In genomic region chr16:67247698-67248400, GRCh38 we compare ENCODE assay signal across 8 cellular contexts. TPM values are rescaled to one million over a fixed set of nuclear protein-coding genes. Genes with fewer than 3 reads are reported as not detected.
DNase-seq lines count a peak whose midpoint lies in the region; ATAC-seq, FAIRE-seq and TF ChIP-seq lines count a peak whose summit lies in the region.

No MANE protein-coding gene starts in this region.

- H3K4me1 ChIP-seq in OCI-LY7 (ENCODE audit: insufficient read depth, low read length, poor library complexity, severe bottlenecking) = peaks cover 46% of the 10 kb centered on the region
- peaks cover 44% of the 10 kb centered on the region for H3K4me1 ChIP-seq in endothelial cell of umbilical vein (ENCODE audit: control insufficient read depth, extremely low read depth, insufficient read depth, low read length)
- peaks cover 8% of the 10 kb centered on the region for H3K4me1 ChIP-seq in parathyroid adenoma

- no peaks in the 10 kb centered on the region; the same call in 1 of the 2 replicates for H3K79me2 ChIP-seq in OCI-LY7 (ENCODE audit: insufficient read depth, low read depth, low read length)
- H3K79me2 ChIP-seq in endothelial cell of umbilical vein (ENCODE audit: control insufficient read depth, insufficient read depth, low read length) = peaks cover 25% of the 10 kb centered on the region
- no peaks in the 10 kb centered on the region for H3K79me2 ChIP-seq in parathyroid adenoma

- H3K9ac ChIP-seq in endothelial cell of umbilical vein (replicated peaks; ENCODE audit: extremely low read depth, insufficient read depth, low read length) (peak overlapping the region; percentile 58), parathyroid adenoma (no peak overlapping the region)

- H3K4me2 ChIP-seq in OCI-LY7 (ENCODE audit: low read length) = peak overlapping the region; percentile 94
- H3K4me2 ChIP-seq in endothelial cell of umbilical vein (ENCODE audit: insufficient read depth, low read length) = peak overlapping the region; percentile 73
- H3K4me2 ChIP-seq in parathyroid adenoma (ENCODE audit: low read length) = peak overlapping the region; percentile 89

- intact Hi-C loops in OCI-LY7 (cut with micrococcal nuclease; ENCODE audit: unreplicated experiment) = loop anchor here (1.0 to 2.0 kb wide), 2 partner anchors 21 to 55 kb away; partner anchors contain the start of genes E2F4 and TMEM208
- intact Hi-C loops in endothelial cell of umbilical vein (cut with micrococcal nuclease) = loop anchor here (1.0 kb wide), 2 partner anchors 20 to 50 kb away; no protein-coding TSS in a partner anchor

- CTCF ChIA-PET in OCI-LY7 (lab: Charles Lee; ENCODE audit: unreplicated experiment) (interaction anchor here (0.5 to 1.0 kb wide), 3 partner anchors 10 to 50 kb away, joined by 3 to 5 read pairs (median 3); partner anchors contain the start of gene TMEM208), endothelial cell of umbilical vein (lab: Charles Lee) (interaction anchor here (0.6 to 3.2 kb wide), 15 partner anchors 9 to 273 kb away, joined by 3 to 18 read pairs (median 5); partner anchors contain the start of genes TMEM208 and TPPP3)

- ATAC-seq in HG03025 (IDR thresholded peaks at IDR 0.05; ENCODE audit: low FRiP score, unreplicated experiment) = no peak
- no peak for ATAC-seq in GM19467 (IDR thresholded peaks at IDR 0.05; ENCODE audit: unreplicated experiment)

- H3K27me3 ChIP-seq in endothelial cell of umbilical vein (ENCODE audit: control insufficient read depth in 2 of 2, insufficient read depth in 2 of 2, low read length in 2 of 2) (peaks cover 0 to 3% of the 10 kb centered on the region in 2 experiments), parathyroid adenoma (ENCODE audit: control insufficient read depth, insufficient read depth, low read length) (no peaks in the 10 kb centered on the region)

- POLR2A ChIA-PET in OCI-LY7 (lab: Charles Lee) = interaction anchor here (0.6 to 1.0 kb wide), 4 partner anchors 20 to 273 kb away, joined by 3 to 5 read pairs (median 4); partner anchors contain the start of genes ATP6V0D1 and TMEM208
- POLR2A ChIA-PET in endothelial cell of umbilical vein (lab: Charles Lee) = interaction anchor here (0.7 to 2.7 kb wide), 7 partner anchors 10 to 166 kb away, joined by 3 to 10 read pairs (median 6); partner anchors contain the start of gene TMEM208

- no peaks in the 10 kb centered on the region for H3K36me3 ChIP-seq in OCI-LY7 (ENCODE audit: insufficient read depth, low read length)
- H3K36me3 ChIP-seq in endothelial cell of umbilical vein (ENCODE audit: control insufficient read depth in 2 of 2, extremely low read depth in 1 of 2, insufficient read depth in 2 of 2, low read length in 2 of 2) = no peaks in the 10 kb centered on the region
- no peaks in the 10 kb centered on the region for H3K36me3 ChIP-seq in parathyroid adenoma (ENCODE audit: control insufficient read depth, insufficient read depth, low read length)

- BruUV-seq in OCI-LY7 (replicated peaks; lab: Mats Ljungman, UMichigan) (no TSS peak), endothelial cell of umbilical vein (replicated peaks; lab: Mats Ljungman, UMichigan) (no TSS peak)

- dilution Hi-C loops in endothelial cell of umbilical vein (cut with MboI; ENCODE audit: extremely low pct_ligation_motif_present, low sequenced_read_pairs) = no loop called here

- peak; percentile 36 for TF ChIP-seq POLR2A in endothelial cell of umbilical vein (IDR thresholded peaks at IDR 0.05; ENCODE audit: low read depth, low read length)

- no peak for FAIRE-seq in endothelial cell of umbilical vein (lab: Jason Lieb, UNC)

- peak; percentile 49 for DNase-seq in ELR (ENCODE audit: low read depth)
- DNase-seq in OCI-LY7 (ENCODE audit: low spot score) = no peak
- DNase-seq in endothelial cell of umbilical vein (ENCODE audit: low read depth, low spot score) = no peak
- DNase-seq in mesenteric fat pad (ENCODE audit: low spot score) = no peak
- DNase-seq in HuH-7 (ENCODE audit: low spot score) = no peak

- H3K27ac ChIP-seq in OCI-LY7 (ENCODE audit: low read depth, low read length, poor library complexity, severe bottlenecking) = peak overlapping the region; percentile 6
- no peak overlapping the region for H3K27ac ChIP-seq in endothelial cell of umbilical vein (ENCODE audit: insufficient read depth, low read depth, low read length)
- H3K27ac ChIP-seq in parathyroid adenoma = peak overlapping the region; percentile 79

- no peaks in the 10 kb centered on the region for H3K9me1 ChIP-seq in endothelial cell of umbilical vein (replicated peaks; ENCODE audit: control insufficient read depth, extremely low read depth, insufficient read depth, low read length)

- H3K9me3 ChIP-seq in OCI-LY7 (ENCODE audit: low read length) (no peaks in the 10 kb centered on the region), endothelial cell of umbilical vein (replicated peaks; ENCODE audit: control insufficient read depth, insufficient read depth, low read length) (no peaks in the 10 kb centered on the region), parathyroid adenoma (ENCODE audit: control insufficient read depth, low read length) (no peaks in the 10 kb centered on the region)

- H2AFZ ChIP-seq in OCI-LY7 (ENCODE audit: low read length) (peak overlapping the region; percentile 53; the same call in 1 of the 2 replicates), endothelial cell of umbilical vein (ENCODE audit: low read depth, low read length) (peak overlapping the region; percentile 84), parathyroid adenoma (peak overlapping the region; percentile 77)

- no peaks in the 10 kb centered on the region for H3K9me2 ChIP-seq in OCI-LY7 (ENCODE audit: insufficient read depth, low read length)

- TF ChIP-seq CTCF in OCI-LY7 (conservative IDR thresholded peaks at IDR 0.05; ENCODE audit: low read length) (no peak), endothelial cell of umbilical vein (IDR thresholded peaks at IDR 0.05; ENCODE audit: extremely low read depth in 1 of 2, insufficient read depth in 1 of 2, low read depth in 1 of 2, low read length in 2 of 2) (no peak), parathyroid adenoma (IDR thresholded peaks at IDR 0.05) (no peak)

- H4K20me1 ChIP-seq in OCI-LY7 (ENCODE audit: insufficient read depth, low read length) = no peaks in the 10 kb centered on the region
- H4K20me1 ChIP-seq in endothelial cell of umbilical vein (replicated peaks; ENCODE audit: control insufficient read depth, extremely low read depth, insufficient read depth, low read length) = no peaks in the 10 kb centered on the region

- H3K4me3 ChIP-seq in OCI-LY7 (ENCODE audit: low read depth, low read length, poor library complexity, severe bottlenecking) = peak overlapping the region; percentile 86
- H3K4me3 ChIP-seq in endothelial cell of umbilical vein (replicated peaks in 1 of 3; ENCODE audit: insufficient read depth in 1 of 3, low read depth in 1 of 3, low read length in 3 of 3) = peak overlapping the region; percentile 46 to 60 (median 55)
- peak overlapping the region; percentile 67 for H3K4me3 ChIP-seq in parathyroid adenoma (ENCODE audit: low read depth, low read length)

RNA-seq across cellular contexts. Expression of gene FHOD1, which starts 0.6 kb away (rescaled TPM):
- total RNA-seq in OCI-LY7 (2014; rRNA removed; shearing (Covaris generic)) = 16.0 and 16.5 TPM in 2 replicates
- total RNA-seq in OCI-LY7 (2022) = 44.1 and 55.0 TPM in 2 replicates
- total RNA-seq in endothelial cell of umbilical vein = 104 and 124 TPM in 2 replicates
- 63.6 and 78.6 TPM in 2 replicates for polyA plus RNA-seq in endothelial cell of umbilical vein
- 43.3 and 49.4 TPM in 2 replicates for polyA plus RNA-seq in endothelial cell of umbilical vein (2011; cell fraction: cytosol; rRNA removed)
- 289 and 335 TPM in 2 replicates for polyA plus RNA-seq in endothelial cell of umbilical vein (2011; cell fraction: nucleus; rRNA removed)
- polyA plus RNA-seq in endothelial cell of umbilical vein (2012) = 84.9 and 85.3 TPM in 2 replicates
- polyA minus RNA-seq in endothelial cell of umbilical vein = 44.3 and 55.7 TPM in 2 replicates
- polyA minus RNA-seq in endothelial cell of umbilical vein (2011; cell fraction: cytosol; rRNA and poly(A)+ RNA removed) = 17.6 TPM
- 42.3 and 55.3 TPM in 2 replicates for polyA minus RNA-seq in endothelial cell of umbilical vein (2011; cell fraction: nucleus; rRNA and poly(A)+ RNA removed)
- 36.6 TPM for total RNA-seq in mesenteric fat pad

RNA-seq across cellular contexts. Expression of gene SLC9A5, which starts 0.9 kb away (rescaled TPM):
- 0.36 and 2.7 TPM in 2 replicates for total RNA-seq in OCI-LY7 (2014; rRNA removed; shearing (Covaris generic))
- total RNA-seq in OCI-LY7 (2022) (3.6 and 4.2 TPM in 2 replicates), endothelial cell of umbilical vein (2.8 and 4.2 TPM in 2 replicates), mesenteric fat pad (0.55 TPM)
- polyA plus RNA-seq in endothelial cell of umbilical vein = 2.7 and 3.2 TPM in 2 replicates
- polyA plus RNA-seq in endothelial cell of umbilical vein (2011; cell fraction: cytosol; rRNA removed) = 1.4 and 1.5 TPM in 2 replicates
- polyA plus RNA-seq in endothelial cell of umbilical vein (2011; cell fraction: nucleus; rRNA removed) = 17.7 and 19.4 TPM in 2 replicates
- 3.0 and 3.9 TPM in 2 replicates for polyA plus RNA-seq in endothelial cell of umbilical vein (2012)
- 2.2 and 2.7 TPM in 2 replicates for polyA minus RNA-seq in endothelial cell of umbilical vein
- polyA minus RNA-seq in endothelial cell of umbilical vein (2011; cell fraction: cytosol; rRNA and poly(A)+ RNA removed) = 0.51 TPM
- polyA minus RNA-seq in endothelial cell of umbilical vein (2011; cell fraction: nucleus; rRNA and poly(A)+ RNA removed) = 2.5 and 3.0 TPM in 2 replicates

RNA-seq across cellular contexts. Expression of gene TMEM208, which starts 20.9 kb away (rescaled TPM):
- 19.9 and 36.7 TPM in 2 replicates for total RNA-seq in OCI-LY7 (2014; rRNA removed; shearing (Covaris generic))
- 22.5 and 26.4 TPM in 2 replicates for total RNA-seq in OCI-LY7 (2022)
- 35.3 and 36.3 TPM in 2 replicates for total RNA-seq in endothelial cell of umbilical vein
- polyA plus RNA-seq in endothelial cell of umbilical vein = 94.0 and 98.4 TPM in 2 replicates
- polyA plus RNA-seq in endothelial cell of umbilical vein (2011; cell fraction: cytosol; rRNA removed) = 53.5 and 55.9 TPM in 2 replicates
- 44.4 and 48.8 TPM in 2 replicates for polyA plus RNA-seq in endothelial cell of umbilical vein (2011; cell fraction: nucleus; rRNA removed)
- polyA plus RNA-seq in endothelial cell of umbilical vein (2012) = 34.1 and 34.9 TPM in 2 replicates
- 57.2 and 62.0 TPM in 2 replicates for polyA minus RNA-seq in endothelial cell of umbilical vein
- polyA minus RNA-seq in endothelial cell of umbilical vein (2011; cell fraction: cytosol; rRNA and poly(A)+ RNA removed) = 29.2 TPM
- polyA minus RNA-seq in endothelial cell of umbilical vein (2011; cell fraction: nucleus; rRNA and poly(A)+ RNA removed) = 24.9 and 27.2 TPM in 2 replicates
- 36.5 TPM for total RNA-seq in mesenteric fat pad

RNA-seq across cellular contexts. Expression of gene PLEKHG4, which starts 31.5 kb away (rescaled TPM):
- total RNA-seq in OCI-LY7 (2014; rRNA removed; shearing (Covaris generic)) = not detected in 2 replicates
- total RNA-seq in OCI-LY7 (2022) = 0.51 and 1.3 TPM in 2 replicates
- total RNA-seq in endothelial cell of umbilical vein = 23.9 and 26.6 TPM in 2 replicates
- 34.8 and 35.6 TPM in 2 replicates for polyA plus RNA-seq in endothelial cell of umbilical vein
- polyA plus RNA-seq in endothelial cell of umbilical vein (2011; cell fraction: cytosol; rRNA removed) = 16.0 and 25.5 TPM in 2 replicates
- 203 and 244 TPM in 2 replicates for polyA plus RNA-seq in endothelial cell of umbilical vein (2011; cell fraction: nucleus; rRNA removed)
- polyA plus RNA-seq in endothelial cell of umbilical vein (2012) = 51.6 and 59.7 TPM in 2 replicates
- polyA minus RNA-seq in endothelial cell of umbilical vein = 24.7 and 29.8 TPM in 2 replicates
- polyA minus RNA-seq in endothelial cell of umbilical vein (2011; cell fraction: cytosol; rRNA and poly(A)+ RNA removed) = 16.2 TPM
- polyA minus RNA-seq in endothelial cell of umbilical vein (2011; cell fraction: nucleus; rRNA and poly(A)+ RNA removed) = 23.7 and 30.6 TPM in 2 replicates
- total RNA-seq in mesenteric fat pad = 4.0 TPM

RNA-seq across cellular contexts. Expression of gene ELMO3, which starts 48.9 kb away (rescaled TPM):
- 7.7 and 7.8 TPM in 2 replicates for total RNA-seq in OCI-LY7 (2014; rRNA removed; shearing (Covaris generic))
- 7.6 and 9.0 TPM in 2 replicates for total RNA-seq in OCI-LY7 (2022)
- 4.3 and 5.7 TPM in 2 replicates for total RNA-seq in endothelial cell of umbilical vein
- 3.9 and 4.1 TPM in 2 replicates for polyA plus RNA-seq in endothelial cell of umbilical vein
- polyA plus RNA-seq in endothelial cell of umbilical vein (2011; cell fraction: cytosol; rRNA removed) = 1.2 and 1.8 TPM in 2 replicates
- polyA plus RNA-seq in endothelial cell of umbilical vein (2011; cell fraction: nucleus; rRNA removed) = 17.7 and 18.0 TPM in 2 replicates
- polyA plus RNA-seq in endothelial cell of umbilical vein (2012) = 1.7 and 2.5 TPM in 2 replicates
- polyA minus RNA-seq in endothelial cell of umbilical vein = 0.74 and 0.87 TPM in 2 replicates
- polyA minus RNA-seq in endothelial cell of umbilical vein (2011; cell fraction: cytosol; rRNA and poly(A)+ RNA removed) = 2.8 TPM
- 1.9 and 4.0 TPM in 2 replicates for polyA minus RNA-seq in endothelial cell of umbilical vein (2011; cell fraction: nucleus; rRNA and poly(A)+ RNA removed)
- 1.2 TPM for total RNA-seq in mesenteric fat pad
